In the genomic region with DNA sequence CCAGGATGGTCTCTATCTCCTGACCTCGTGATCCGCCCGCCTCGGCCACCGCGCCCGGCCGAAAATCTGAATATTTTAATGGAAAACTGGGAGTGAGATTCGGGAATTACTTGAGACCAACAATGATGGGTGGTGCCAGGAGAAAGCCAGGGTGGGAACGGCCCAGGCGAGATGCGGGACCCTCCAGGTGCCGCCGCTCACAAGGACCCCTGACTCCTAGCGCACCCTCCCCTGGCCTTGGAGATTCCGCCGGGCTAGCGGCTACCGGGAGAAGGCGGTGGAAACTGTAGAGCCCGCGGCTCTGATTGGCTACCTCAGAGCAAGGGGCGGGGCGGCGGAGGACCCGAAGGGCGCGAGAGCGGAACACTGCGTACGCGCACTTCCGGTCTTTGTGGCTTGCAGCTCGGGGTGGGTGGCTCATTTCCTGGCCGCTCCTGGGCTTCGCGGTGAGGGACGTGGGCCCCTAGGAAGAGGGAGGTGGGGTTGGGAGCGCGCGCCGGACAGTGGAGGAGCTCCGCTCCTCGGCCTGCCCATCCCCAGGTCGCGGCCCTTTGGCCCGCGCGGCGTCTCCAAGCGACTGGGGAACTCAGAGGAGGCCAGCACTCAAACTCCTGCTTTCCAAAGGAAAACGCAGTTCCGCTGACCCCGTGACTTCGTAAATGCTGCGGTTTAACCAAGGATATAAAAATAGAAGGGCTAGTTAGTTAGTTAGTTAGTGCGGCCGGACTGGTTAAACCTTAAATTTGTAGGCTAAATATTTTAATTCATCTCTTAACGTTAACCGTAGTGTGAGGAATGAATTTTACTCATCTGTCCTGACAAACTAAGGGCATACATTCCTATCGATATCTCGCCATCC, we compare ENCODE assay signal across 8 cellular contexts. TPM values are rescaled to one million over a fixed set of nuclear protein-coding genes. Genes with fewer than 3 reads are reported as not detected.
DNase-seq lines count a peak whose midpoint lies in the region; FAIRE-seq and TF ChIP-seq lines count a peak whose summit lies in the region.

Gene ZNF397 (plus strand): TSS at position 371 of the 859 bp plus-strand sequence. CDS start 1,437 bp downstream, outside the sequence.

- H4K91ac ChIP-seq in H1 (replicated peaks; ENCODE audit: insufficient read length, low read length) (peak within 1 kb of the TSS; percentile 95), mesenchymal stem cell (ENCODE audit: low read length) (peak within 1 kb of the TSS; percentile 88)

- H2BK5ac ChIP-seq in H1 (ENCODE audit: low read depth, low read length) (peak within 1 kb of the TSS; percentile 87), mesenchymal stem cell (ENCODE audit: low read depth, low read length, poor library complexity, severe bottlenecking) (peak within 1 kb of the TSS; percentile 90)

- H3K18ac ChIP-seq in H1 (ENCODE audit: extremely low read depth, low read length) (peak within 1 kb of the TSS; percentile 86), mesenchymal stem cell (ENCODE audit: low read depth in 1 of 2, low read length in 2 of 2) (peak within 1 kb of the TSS; percentile 90 to 99)

- peaks cover 3% of the 10 kb centered on the region; the same call in 1 of the 2 replicates for H3K23me2 ChIP-seq in H1 (ENCODE audit: low read depth, low read length)

- H2BK120ac ChIP-seq in H1 (replicated peaks; ENCODE audit: low read depth, low read length): no peak within 1 kb of the TSS
- H2BK120ac ChIP-seq in mesenchymal stem cell (ENCODE audit: low read depth, low read length): peak within 1 kb of the TSS; percentile 77

- H3K4me3 ChIP-seq in H1 (ENCODE audit: extremely low read depth in 1 of 4, insufficient read depth in 2 of 4, low read depth in 3 of 4, low read length in 4 of 4) (peak within 1 kb of the TSS; percentile 61 to 78 (median 74)), mesenchymal stem cell (ENCODE audit: insufficient read depth in 1 of 2, low read depth in 1 of 2, low read length in 2 of 2) (peak within 1 kb of the TSS; percentile 76 to 87)

- H3K4ac ChIP-seq in H1 (replicated peaks; ENCODE audit: insufficient read length, low read depth, low read length): peak within 1 kb of the TSS; percentile 32
- peak within 1 kb of the TSS; percentile 63 to 99 for H3K4ac ChIP-seq in mesenchymal stem cell (ENCODE audit: low read depth in 1 of 2, low read length in 2 of 2)

- peaks cover 25 to 40% (median 36%) of the 10 kb centered on the region in 4 experiments for H3K36me3 ChIP-seq in H1 (ENCODE audit: control insufficient read depth in 2 of 4, insufficient read depth in 4 of 4, low read length in 3 of 4)
- peaks cover 8 to 38% of the 10 kb centered on the region in 2 experiments for H3K36me3 ChIP-seq in mesenchymal stem cell (ENCODE audit: control insufficient read depth in 1 of 2, insufficient read depth in 2 of 2, low read depth in 1 of 2, low read length in 2 of 2)

- H3K4me1 ChIP-seq in H1 (replicated peaks in 1 of 4; ENCODE audit: control insufficient read depth in 3 of 4, insufficient read depth in 4 of 4, low read length in 3 of 4) (peaks cover 0 to 3% (median 0%) of the 10 kb centered on the region in 4 experiments; a peak in 2 of 7 replicates), mesenchymal stem cell (ENCODE audit: control insufficient read depth, insufficient read depth, low read depth, low read length) (peaks cover 2% of the 10 kb centered on the region)

- TF ChIP-seq CTCF in GM20000 (IDR thresholded peaks at IDR 0.05; ENCODE audit: extremely low read depth, missing control alignments): no peak
- TF ChIP-seq CTCF in H1 (IDR thresholded peaks at IDR 0.05; ENCODE audit: control extremely low read depth in 1 of 3, insufficient read depth in 1 of 3, low read depth in 1 of 3, low read length in 3 of 3): no peak

- peak within 1 kb of the TSS; percentile 98; the same call in 1 of the 2 replicates for H4K8ac ChIP-seq in H1 (ENCODE audit: extremely low read depth, insufficient read depth, low read length)
- peak within 1 kb of the TSS; percentile 96 for H4K8ac ChIP-seq in mesenchymal stem cell (ENCODE audit: low read length)

- DNase-seq in CMK (ENCODE audit: low read depth) (peak; percentile 83), GM20000 (ENCODE audit: low spot score) (peak; percentile 94), HT-29 (ENCODE audit: low spot score) (peak; percentile 89), NOMO-1 (lab: John Stamatoyannopoulos, UW; ENCODE audit: unreplicated experiment in 2 of 2) (peak; percentile 95 to 98), H1 (ENCODE audit: low read depth in 1 of 2, low spot score in 2 of 2) (peak; percentile 90 to 94), mesenchymal stem cell (peak; percentile 98)
- peak; percentile 84 to 88 (median 87) for DNase-seq in activated CD8-positive, alpha-beta memory T cell treated with anti-CD3 and anti-CD28 coated beads for 48 hours (ENCODE audit: low read depth in 2 of 3, low spot score in 2 of 3)
- peak; percentile 94 for DNase-seq in stimulated activated CD8-positive, alpha-beta memory T cell treated with anti-CD3 and anti-CD28 coated beads, Interleukin-12 subunit alpha, Interleukin-12 subunit beta, amount 100 ng/mL, for 4 hours (ENCODE audit: low read depth)

- H3K56ac ChIP-seq in H1 (replicated peaks; ENCODE audit: insufficient read length, low read depth, low read length): peak within 1 kb of the TSS; percentile 61

- H3K23ac ChIP-seq in H1 (ENCODE audit: insufficient read length): no peak within 1 kb of the TSS
- peak within 1 kb of the TSS in 1 of 2 experiments; percentile 94 for H3K23ac ChIP-seq in mesenchymal stem cell (ENCODE audit: low read length in 2 of 2)

- CTCF ChIA-PET in H1 (lab: Charles Lee; ENCODE audit: partially characterized antibody): interaction anchor here (5.0 kb wide), 1 partner anchor 10 kb away, joined by 23 read pairs; no protein-coding TSS in a partner anchor

- H2AFZ ChIP-seq in H1 (ENCODE audit: low read length) (peak within 1 kb of the TSS; percentile 86), mesenchymal stem cell (ENCODE audit: low read depth, low read length) (peak within 1 kb of the TSS; percentile 71)

- no peak within 1 kb of the TSS for H2BK20ac ChIP-seq in H1 (ENCODE audit: low read length)

- H3K14ac ChIP-seq in H1 (ENCODE audit: insufficient read length) (no peak within 1 kb of the TSS), mesenchymal stem cell (ENCODE audit: low read length in 2 of 2) (peak within 1 kb of the TSS in 1 of 2 experiments; percentile 41)

- POLR2A ChIA-PET in H1 (lab: Charles Lee; ENCODE audit: partially characterized antibody): interaction anchor here (0.7 to 4.3 kb wide), 17 partner anchors 8 to 731 kb away, joined by 3 to 28 read pairs (median 4); partner anchors contain the start of genes RMP24, ZNF24 and ZSCAN30

- 1% methylated on average over 48 of the region's 62 CpGs; no CpG with 5 or more reads in 1 of the 2 experiments for WGBS in H1 (ENCODE audit: extremely low coverage in 1 of 2, insufficient coverage in 1 of 2, insufficient read length in 1 of 2, insufficient replicate concordance in 2 of 2, low coverage in 1 of 2, low lambda C conversion rate in 2 of 2, missing lambda C conversion rate in 1 of 2), 2 experiments
- WGBS in mesenchymal stem cell: under 1% methylated on average over 60 of the region's 62 CpGs

- peak; percentile 55 for FAIRE-seq in H1 (lab: Jason Lieb, UNC)

- H2AK5ac ChIP-seq in H1 (ENCODE audit: low read depth, low read length): no peak within 1 kb of the TSS
- peak within 1 kb of the TSS; percentile 70 for H2AK5ac ChIP-seq in mesenchymal stem cell (ENCODE audit: low read length, severe bottlenecking)

- peak within 1 kb of the TSS; percentile 78 for H4K5ac ChIP-seq in H1 (ENCODE audit: insufficient read length, low read depth, low read length)

- H2BK12ac ChIP-seq in H1 (ENCODE audit: low read depth, low read length) (no peak within 1 kb of the TSS; the same call in 1 of the 2 replicates), mesenchymal stem cell (ENCODE audit: low read length in 2 of 2) (peak within 1 kb of the TSS in 1 of 2 experiments; percentile 86)

- no peaks in the 10 kb centered on the region for H4K20me1 ChIP-seq in H1 (replicated peaks in 1 of 2; ENCODE audit: control insufficient read depth in 1 of 2, insufficient read depth in 2 of 2, low read length in 2 of 2)

- peak; percentile 95 for TF ChIP-seq POLR2A in H1 (IDR thresholded peaks at IDR 0.05; ENCODE audit: control extremely low read depth in 1 of 2, low read depth in 2 of 2, low read length in 2 of 2)

- H3K79me2 ChIP-seq in H1 (ENCODE audit: control insufficient read depth in 1 of 2, insufficient read depth in 2 of 2, low read length in 2 of 2): peaks cover 3 to 29% of the 10 kb centered on the region in 2 experiments

- H3K79me1 ChIP-seq in H1 (ENCODE audit: low read depth, low read length) (0 out of 2 replicates have a peak, but pooled peaks cover 3% of the 10 kb centered on the region), mesenchymal stem cell (replicated peaks; ENCODE audit: low read length, poor library complexity, severe bottlenecking) (peaks cover 14% of the 10 kb centered on the region)

- H3K4me2 ChIP-seq in H1 (ENCODE audit: insufficient read depth in 1 of 2, low read depth in 2 of 2, low read length in 2 of 2): peak within 1 kb of the TSS; percentile 76 to 80
- H3K4me2 ChIP-seq in mesenchymal stem cell (ENCODE audit: low read length, poor library complexity, severe bottlenecking): peak within 1 kb of the TSS; percentile 76

- TF ChIP-seq RAD21 in H1 (IDR thresholded peaks at IDR 0.05 in 1 of 2, conservative IDR thresholded peaks at IDR 0.05 in 1 of 2; ENCODE audit: low read depth in 2 of 2, low read length in 2 of 2): no peak

- peak within 1 kb of the TSS; percentile 62; the same call in 1 of the 2 replicates for H2BK15ac ChIP-seq in H1 (ENCODE audit: low read length)
- H2BK15ac ChIP-seq in mesenchymal stem cell (ENCODE audit: low read depth, poor library complexity, severe bottlenecking): peak within 1 kb of the TSS; percentile 6

- no peak for TF ChIP-seq EP300 in H1 (IDR thresholded peaks at IDR 0.05; ENCODE audit: borderline replicate concordance in 1 of 2, low read depth in 2 of 2, low read length in 2 of 2)

- H3K27me3 ChIP-seq in H1 (replicated peaks in 1 of 4; ENCODE audit: control insufficient read depth in 3 of 4, extremely low read depth in 1 of 4, insufficient read depth in 3 of 4, low read length in 3 of 4): no peaks in the 10 kb centered on the region
- no peaks in the 10 kb centered on the region for H3K27me3 ChIP-seq in mesenchymal stem cell (ENCODE audit: control insufficient read depth in 1 of 2, insufficient read depth in 1 of 2, low read length in 2 of 2)

- peak within 1 kb of the TSS; percentile 91 for H3K27ac ChIP-seq in H1 (ENCODE audit: low read depth, low read length)
- H3K27ac ChIP-seq in mesenchymal stem cell (ENCODE audit: low read length, poor library complexity, severe bottlenecking): peak within 1 kb of the TSS; percentile 93

- no peaks in the 10 kb centered on the region for H3K9me3 ChIP-seq in H1 (ENCODE audit: insufficient read depth in 2 of 2, low read depth in 1 of 2, low read length in 1 of 2)
- H3K9me3 ChIP-seq in mesenchymal stem cell (ENCODE audit: control insufficient read depth, low read length): peaks cover 36% of the 10 kb centered on the region

- H3K9ac ChIP-seq in H1 (replicated peaks in 1 of 4; ENCODE audit: extremely low read depth in 1 of 4, low read depth in 3 of 4, low read length in 3 of 4): peak within 1 kb of the TSS; percentile 90 to 99 (median 93)
- H3K9ac ChIP-seq in mesenchymal stem cell (ENCODE audit: low read length): peak within 1 kb of the TSS; percentile 96

RNA-seq across cellular contexts. Expression of gene ZNF397, which starts in this region (rescaled TPM):
- total RNA-seq in HT-29 (2014; rRNA removed; shearing (Covaris generic)): 3.8 and 4.9 TPM in 2 replicates
- total RNA-seq in H1 (2021; fragmentation: NEBNext Ultra II Directional; extraction: Animal tissue kit (Norgen Biotek cat#: 25700)): 38.9 and 39.5 TPM in 2 replicates
- polyA plus RNA-seq in H1 (2011; rRNA removed): 9.0 and 9.8 TPM in 2 replicates
- 19.3 TPM for polyA plus RNA-seq in H1 (2011; cell fraction: cytosol; rRNA removed)
- 18.0 TPM for polyA plus RNA-seq in H1 (2011; cell fraction: nucleus; rRNA removed)
- polyA plus RNA-seq in H1 (2012, experiment 1 of 2): 25.3 to 40.4 TPM (median 29.6 TPM) in 4 replicates
- polyA plus RNA-seq in H1 (2012, experiment 2 of 2): 3.4 TPM
- 27.2 TPM for polyA plus RNA-seq in H1 (2013, experiment 1 of 2)
- polyA plus RNA-seq in H1 (2013, experiment 2 of 2): 25.5 TPM
- polyA minus RNA-seq in H1 (2011; rRNA and poly(A)+ RNA removed): 27.7 and 39.9 TPM in 2 replicates
- polyA minus RNA-seq in H1 (2011; cell fraction: cytosol; rRNA and poly(A)+ RNA removed): 18.5 TPM
- 44.7 TPM for polyA minus RNA-seq in H1 (2011; cell fraction: nucleus; rRNA and poly(A)+ RNA removed)
- 4.0 TPM for polyA plus RNA-seq in mesenchymal stem cell (2013, experiment 1 of 2)
- 3.6 TPM for polyA plus RNA-seq in mesenchymal stem cell (2013, experiment 2 of 2)

Comparison
In these comparisons a context has a peak if more than half of its experiments do, and no peak if none do; other contexts are left out.
1. Peak in every context shown above with its lines: DNase-seq, H3K4me3 ChIP-seq and H3K27ac ChIP-seq.